In genomic region chr16:30377050-30377811, GRCh38 we compare ENCODE assay signal across 8 cellular contexts. TPM values are rescaled to one million over a fixed set of nuclear protein-coding genes. Genes with fewer than 3 reads are reported as not detected.
DNase-seq lines count a peak whose midpoint lies in the region; ATAC-seq lines count a peak whose summit lies in the region.

No MANE protein-coding gene starts in this region.

- no peak overlapping the region for H2BK120ac ChIP-seq in neuronal stem cell (ENCODE audit: low read depth, low read length)

- H3K4me2 ChIP-seq in neuronal stem cell (ENCODE audit: insufficient read depth, low read length, poor library complexity, severe bottlenecking), result peak overlapping the region; percentile 87

- peak overlapping the region; percentile 99 for H3K18ac ChIP-seq in neuronal stem cell (ENCODE audit: low read length)

- WGBS in ectodermal cell, 2 experiments, result 55 to 57% methylated on average over 29 of the region's 29 CpGs
- no CpG with 5 or more reads among the region's 29 CpGs for WGBS in neuronal stem cell (ENCODE audit: extremely low coverage in 2 of 2, insufficient read length in 2 of 2, insufficient replicate concordance in 1 of 2), 2 donors

- peak overlapping the region; percentile 96 for H3K23ac ChIP-seq in neuronal stem cell (ENCODE audit: low read depth, low read length, poor library complexity)

- H3K27ac ChIP-seq in ectodermal cell (ENCODE audit: insufficient read depth, low read depth, low read length, poor library complexity, severe bottlenecking), result peak overlapping the region; percentile 100
- H3K27ac ChIP-seq in neuronal stem cell (replicated peaks; ENCODE audit: low read length), result peak overlapping the region; percentile 100

- H3K14ac ChIP-seq in neuronal stem cell (ENCODE audit: low read length), result no peak overlapping the region

- H3K36me3 ChIP-seq in ectodermal cell (ENCODE audit: control insufficient read depth, insufficient read depth, low read length) (no peaks in the 10 kb centered on the region), neuronal stem cell (replicated peaks in 1 of 2; ENCODE audit: control insufficient read depth in 2 of 2, insufficient read depth in 2 of 2, low read length in 2 of 2) (peaks cover 0 to 11% of the 10 kb centered on the region in 2 donors)

- peak overlapping the region; percentile 44 for H2BK15ac ChIP-seq in neuronal stem cell (ENCODE audit: low read length)

- H3K4ac ChIP-seq in neuronal stem cell (ENCODE audit: low read length), result no peak overlapping the region

- peak overlapping the region; percentile 66 for H3K9ac ChIP-seq in neuronal stem cell (ENCODE audit: low read depth, low read length, poor library complexity)

- ATAC-seq in HG03520 (IDR thresholded peaks at IDR 0.05; ENCODE audit: unreplicated experiment) (no peak), HG02678 (IDR thresholded peaks at IDR 0.05; ENCODE audit: unreplicated experiment) (no peak)

- no peak overlapping the region for H2BK12ac ChIP-seq in neuronal stem cell (ENCODE audit: low read length)

- H4K8ac ChIP-seq in neuronal stem cell (ENCODE audit: low read depth, low read length), result no peak overlapping the region

- no peak overlapping the region for H4K91ac ChIP-seq in neuronal stem cell (ENCODE audit: low read depth, low read length, poor library complexity)

- peak overlapping the region; percentile 82 for H3K4me3 ChIP-seq in ectodermal cell (ENCODE audit: insufficient read depth, low read depth, low read length)
- H3K4me3 ChIP-seq in neuronal stem cell (ENCODE audit: low read length in 2 of 2), result peak overlapping the region; percentile 36 to 81

- H2BK5ac ChIP-seq in neuronal stem cell (ENCODE audit: low read length), result peak overlapping the region; percentile 99

- H3K27me3 ChIP-seq in ectodermal cell (ENCODE audit: control insufficient read depth, insufficient read depth, low read length, poor library complexity, severe bottlenecking), result no peaks in the 10 kb centered on the region
- no peaks in the 10 kb centered on the region for H3K27me3 ChIP-seq in neuronal stem cell (ENCODE audit: control insufficient read depth in 3 of 3, insufficient read depth in 3 of 3, low read depth in 1 of 3, low read length in 3 of 3)

- peaks cover 5% of the 10 kb centered on the region for H3K79me1 ChIP-seq in neuronal stem cell (ENCODE audit: low read depth, low read length)

- peaks cover 17% of the 10 kb centered on the region for H3K4me1 ChIP-seq in ectodermal cell (ENCODE audit: control insufficient read depth, insufficient read depth, low read length)
- H3K4me1 ChIP-seq in neuronal stem cell (ENCODE audit: control insufficient read depth in 2 of 2, insufficient read depth in 1 of 2, low read depth in 1 of 2, low read length in 2 of 2), result peaks cover 24 to 30% of the 10 kb centered on the region in 2 donors

- H3K9me3 ChIP-seq in ectodermal cell (ENCODE audit: control insufficient read depth, low read length) (no peaks in the 10 kb centered on the region), neuronal stem cell (replicated peaks in 1 of 2; ENCODE audit: control insufficient read depth in 2 of 2, insufficient read depth in 1 of 2, low read depth in 1 of 2, low read length in 2 of 2) (no peaks in the 10 kb centered on the region)

- DNase-seq in ELF-1 (ENCODE audit: low read depth, low spot score) (peak; percentile 59), NOMO-1 treated with DMSO at 0.1 percent for 48 hours (lab: John Stamatoyannopoulos, UW; ENCODE audit: unreplicated experiment) (peak; percentile 84), neuronal stem cell (ENCODE audit: low spot score) (no peak), NCI-H524 (lab: John Stamatoyannopoulos, UW) (no peak)
- no peak for DNase-seq in stimulated activated CD4-positive, alpha-beta T cell treated with anti-CD3 and anti-CD28 coated beads, Interleukin-2, amount 100 ng/mL, for 48 hours

- H2AFZ ChIP-seq in neuronal stem cell (ENCODE audit: low read length), result peak overlapping the region; percentile 83

- peak overlapping the region; percentile 20 for H2AK5ac ChIP-seq in neuronal stem cell (ENCODE audit: low read depth, low read length)

RNA-seq across cellular contexts. Expression of gene MYL11, which starts 2.6 kb away (rescaled TPM):
- polyA plus RNA-seq in ectodermal cell (2013, experiment 1 of 4), result 3.6 TPM
- polyA plus RNA-seq in ectodermal cell (2013, experiment 2 of 4), result 2.8 TPM
- 0.75 TPM for polyA plus RNA-seq in ectodermal cell (2013, experiment 3 of 4)
- polyA plus RNA-seq in ectodermal cell (2013, experiment 4 of 4), result 1.5 TPM
- 4.7 TPM for polyA plus RNA-seq in neuronal stem cell (2013, experiment 1 of 2)
- 4.6 TPM for polyA plus RNA-seq in neuronal stem cell (2013, experiment 2 of 2)

RNA-seq across cellular contexts. Expression of gene SEPTIN1, which starts 5.1 kb away (rescaled TPM):
- polyA plus RNA-seq in ectodermal cell (2013, experiment 1 of 4), result 3.1 TPM
- 2.3 TPM for polyA plus RNA-seq in ectodermal cell (2013, experiment 2 of 4)
- polyA plus RNA-seq in ectodermal cell (2013, experiment 3 of 4), result 3.8 TPM
- 4.1 TPM for polyA plus RNA-seq in ectodermal cell (2013, experiment 4 of 4)
- 3.9 TPM for polyA plus RNA-seq in neuronal stem cell (2013, experiment 1 of 2)
- 3.4 TPM for polyA plus RNA-seq in neuronal stem cell (2013, experiment 2 of 2)

RNA-seq across cellular contexts. Expression of gene TBC1D10B, which starts 6.9 kb away (rescaled TPM):
- 30.9 TPM for polyA plus RNA-seq in ectodermal cell (2013, experiment 1 of 4)
- 31.5 TPM for polyA plus RNA-seq in ectodermal cell (2013, experiment 2 of 4)
- 26.0 TPM for polyA plus RNA-seq in ectodermal cell (2013, experiment 3 of 4)
- polyA plus RNA-seq in ectodermal cell (2013, experiment 4 of 4), result 27.4 TPM
- 18.4 TPM for polyA plus RNA-seq in neuronal stem cell (2013, experiment 1 of 2)
- 16.8 TPM for polyA plus RNA-seq in neuronal stem cell (2013, experiment 2 of 2)

RNA-seq across cellular contexts. Expression of gene ZNF48, which starts 18.0 kb away (rescaled TPM):
- polyA plus RNA-seq in ectodermal cell (2013, experiment 1 of 4), result 45.3 TPM
- 53.1 TPM for polyA plus RNA-seq in ectodermal cell (2013, experiment 2 of 4)
- polyA plus RNA-seq in ectodermal cell (2013, experiment 3 of 4), result 34.0 TPM
- polyA plus RNA-seq in ectodermal cell (2013, experiment 4 of 4), result 39.1 TPM
- 22.2 TPM for polyA plus RNA-seq in neuronal stem cell (2013, experiment 1 of 2)
- polyA plus RNA-seq in neuronal stem cell (2013, experiment 2 of 2), result 21.3 TPM

RNA-seq across cellular contexts. Expression of gene CD2BP2, which starts 22.1 kb away (rescaled TPM):
- polyA plus RNA-seq in ectodermal cell (2013, experiment 1 of 4), result 60.2 TPM
- 64.8 TPM for polyA plus RNA-seq in ectodermal cell (2013, experiment 2 of 4)
- polyA plus RNA-seq in ectodermal cell (2013, experiment 3 of 4), result 36.5 TPM
- 40.4 TPM for polyA plus RNA-seq in ectodermal cell (2013, experiment 4 of 4)
- 31.1 TPM for polyA plus RNA-seq in neuronal stem cell (2013, experiment 1 of 2)
- 30.6 TPM for polyA plus RNA-seq in neuronal stem cell (2013, experiment 2 of 2)

Comparison
In these comparisons a context has a peak if more than half of its experiments do, and no peak if none do; other contexts are left out.
1. DNase-seq: peak in ELF-1 (single experiment) and NOMO-1 treated with DMSO at 0.1 percent for 48 hours (single experiment); none in neuronal stem cell (single experiment), NCI-H524 (0 of 2) and stimulated activated CD4-positive, alpha-beta T cell treated with anti-CD3 and anti-CD28 coated beads, Interleukin-2, amount 100 ng/mL, for 48 hours (0 of 2).